14 cellular contexts compared by ENCODE assay signal in genomic region chr10:88232029-88232895, GRCh38.
DNase-seq lines count a peak whose midpoint lies in the region; ATAC-seq, FAIRE-seq and TF ChIP-seq lines count a peak whose summit lies in the region.
"Had no signal": no experiment of that assay in that cellular context is flagged by ENCODE, and none has a peak within 500 bp of the region (broad histone marks: within the 10 kb centered on the region; RNA-seq: fewer than 3 reads in every experiment).

No MANE protein-coding gene starts in this region.

- intact Hi-C loops in ascending aorta (cut with DNase I) (no loop called here), left ventricle myocardium superior (cut with micrococcal nuclease) (no loop called here)

- no peak for TF ChIP-seq CTCF in ascending aorta (IDR thresholded peaks at IDR 0.05)

- no peaks in the 10 kb centered on the region for H3K36me3 ChIP-seq in ascending aorta
- H3K36me3 ChIP-seq in skeletal muscle tissue (ENCODE audit: control insufficient read depth in 3 of 3, insufficient read depth in 3 of 3, low read length in 3 of 3), result no peaks in the 10 kb centered on the region

- peak; percentile 14 for FAIRE-seq in GM19239 (lab: Jason Lieb, UNC)

- no peaks in the 10 kb centered on the region for H3K9me3 ChIP-seq in ascending aorta
- no peaks in the 10 kb centered on the region for H3K9me3 ChIP-seq in skeletal muscle tissue (ENCODE audit: control insufficient read depth in 3 of 3, low read length in 3 of 3)

- DNase-seq in GM19239 (ENCODE audit: insufficient read length, low spot score) (no peak), ascending aorta (ENCODE audit: low spot score in 2 of 2) (peak; percentile 39 to 81), left ventricle myocardium superior (peak; percentile 93), T1000 (lab: John Stamatoyannopoulos, UW) (no peak)
- DNase-seq in effector CD8-positive, alpha-beta T cell (lab: John Stamatoyannopoulos, UW), result no peak
- DNase-seq: activated naive CD8-positive, alpha-beta T cell treated with anti-CD3 and anti-CD28 coated beads, Interleukin-2, amount 50 U/mL, for 24 hours; CD4-positive, alpha-beta T cell; GOT3; naive B cell; NCI-H187; stimulated activated CD4-positive, alpha-beta T cell treated with anti-CD3 and anti-CD28 coated beads, Interleukin-12 subunit alpha, Interleukin-12 subunit beta, amount 100 ng/mL, for 4 hours had no signal

- H3K4me1 ChIP-seq in ascending aorta (peaks cover 4 to 5% of the 10 kb centered on the region in 2 donors), skeletal muscle tissue (ENCODE audit: control insufficient read depth in 3 of 3, insufficient read depth in 3 of 3, low read length in 3 of 3) (peaks cover 25 to 38% (median 34%) of the 10 kb centered on the region in 3 donors)

- H3K9ac ChIP-seq in skeletal muscle tissue (ENCODE audit: low read depth in 1 of 3, low read length in 3 of 3), result no peak overlapping the region

- ATAC-seq in left ventricle myocardium superior, result peak; percentile 68
- ATAC-seq in GM19455 (IDR thresholded peaks at IDR 0.05; ENCODE audit: unreplicated experiment), result no peak
- ATAC-seq in HG02870 (IDR thresholded peaks at IDR 0.05; ENCODE audit: unreplicated experiment), result no peak
- ATAC-seq: activated naive CD8-positive, alpha-beta T cell treated with anti-CD3 and anti-CD28 coated beads, Interleukin-2, amount 50 U/mL, for 24 hours had no signal

- H3K4me3 ChIP-seq in ascending aorta, result no peak overlapping the region
- H3K4me3 ChIP-seq in skeletal muscle tissue (ENCODE audit: low read length in 3 of 3), result no peak overlapping the region

- H3K27me3 ChIP-seq in ascending aorta (no peaks in the 10 kb centered on the region), skeletal muscle tissue (ENCODE audit: control insufficient read depth in 3 of 3, insufficient read depth in 3 of 3, low read length in 3 of 3) (no peaks in the 10 kb centered on the region)

- peak overlapping the region; percentile 5 for H3K27ac ChIP-seq in ascending aorta
- H3K27ac ChIP-seq in skeletal muscle tissue (ENCODE audit: low read depth, low read length), result peak overlapping the region; percentile 59

Comparison
In these comparisons a context has a peak if more than half of its experiments do, and no peak if none do; other contexts are left out.
1. DNase-seq: peak in ascending aorta (2 of 2) and left ventricle myocardium superior (single experiment); none in GM19239 (single experiment), T1000 (single experiment) and effector CD8-positive, alpha-beta T cell (single experiment).